In genomic region chr6:31125162-31125561, GRCh38 we compare ENCODE assay signal across 16 cellular contexts. TPM values are rescaled to one million over a fixed set of nuclear protein-coding genes. Genes with fewer than 3 reads are reported as not detected.
A peak's percentile ranks its signal among the peaks of the same experiment; 100 is the strongest.
DNase-seq lines count a peak whose midpoint lies in the region; ATAC-seq, FAIRE-seq and TF ChIP-seq lines count a peak whose summit lies in the region.
"Had no signal": no experiment of that assay in that cellular context is flagged by ENCODE, and none has a peak within 500 bp of the region (broad histone marks: within the 10 kb centered on the region; RNA-seq: fewer than 3 reads in every experiment).

No MANE protein-coding gene starts in this region.

- peaks cover 41% of the 10 kb centered on the region for H3K4me1 Mint-ChIP-seq in astrocyte (ENCODE audit: low read depth, unreplicated experiment)

- no peaks in the 10 kb centered on the region for H3K9me3 Mint-ChIP-seq in astrocyte (ENCODE audit: unreplicated experiment)
- H3K9me3 Mint-ChIP-seq: memory B cell had no signal

- H3K9me3 ChIP-seq in astrocyte (ENCODE audit: insufficient read depth, low read depth, low read length) (no peaks in the 10 kb centered on the region), left ventricle myocardium inferior (replicated peaks) (no peaks in the 10 kb centered on the region), sigmoid colon (no peaks in the 10 kb centered on the region)
- H3K9me3 ChIP-seq: body of pancreas had no signal

- H3K9ac ChIP-seq in astrocyte (ENCODE audit: low read length): no peak overlapping the region

- H3K4me1 ChIP-seq in astrocyte (ENCODE audit: insufficient read depth, low read length) (peaks cover 14% of the 10 kb centered on the region), left ventricle myocardium inferior (peaks cover 46% of the 10 kb centered on the region), sigmoid colon (peaks cover 0 to 29% (median 22%) of the 10 kb centered on the region in 4 donors)

- 58 to 62% methylated on average over 8 of the region's 8 CpGs for WGBS in sigmoid colon, 2 donors

- no peak for TF ChIP-seq EP300 in sigmoid colon (IDR thresholded peaks at IDR 0.05)

- TF ChIP-seq POLR2A in sigmoid colon (IDR thresholded peaks at IDR 0.05): no peak

- H3K79me2 ChIP-seq in astrocyte (ENCODE audit: insufficient read depth, low read length): no peaks in the 10 kb centered on the region

- H3K27ac Mint-ChIP-seq in astrocyte (ENCODE audit: unreplicated experiment): peak overlapping the region; percentile 66
- H3K27ac Mint-ChIP-seq: memory B cell had no signal

- H3K27ac ChIP-seq in astrocyte (ENCODE audit: low read depth, low read length): no peak overlapping the region
- H3K27ac ChIP-seq in left ventricle myocardium inferior (replicated peaks): peak overlapping the region; percentile 72
- no peak overlapping the region for H3K27ac ChIP-seq in sigmoid colon

- ATAC-seq in HG02938 (IDR thresholded peaks at IDR 0.05; ENCODE audit: unreplicated experiment) (no peak), GM18870 (IDR thresholded peaks at IDR 0.05; ENCODE audit: unreplicated experiment) (no peak)
- ATAC-seq: activated CD4-positive, CD25-positive, alpha-beta regulatory T cell treated with anti-CD3 and anti-CD28 coated beads, Interleukin-2, amount 50 U/mL, for 24 hours; body of pancreas had no signal

- intact Hi-C loops in left ventricle myocardium inferior (cut with micrococcal nuclease) (no loop called here), sigmoid colon (cut with DNase I) (no loop called here)

- H3K4me3 ChIP-seq in astrocyte (ENCODE audit: insufficient read depth, low read depth, low read length) (no peak overlapping the region), left ventricle myocardium inferior (no peak overlapping the region), sigmoid colon (no peak overlapping the region)
- H3K4me3 ChIP-seq: body of pancreas had no signal

- no peak for TF ChIP-seq CTCF in astrocyte (IDR thresholded peaks at IDR 0.05; ENCODE audit: insufficient read depth, low read depth, low read length)
- TF ChIP-seq CTCF in left ventricle myocardium inferior (IDR thresholded peaks at IDR 0.05; ENCODE audit: borderline replicate concordance): no peak
- no peak for TF ChIP-seq CTCF in sigmoid colon (IDR thresholded peaks at IDR 0.05)

- FAIRE-seq in astrocyte (lab: Jason Lieb, UNC): no peak

- no peaks in the 10 kb centered on the region for H4K20me1 ChIP-seq in astrocyte (ENCODE audit: insufficient read depth, low read length)

- H3K36me3 ChIP-seq in astrocyte (ENCODE audit: insufficient read depth, low read length) (no peaks in the 10 kb centered on the region), left ventricle myocardium inferior (no peaks in the 10 kb centered on the region), sigmoid colon (no peaks in the 10 kb centered on the region)

- no peaks in the 10 kb centered on the region for H3K27me3 ChIP-seq in astrocyte (ENCODE audit: insufficient read depth, low read length)
- no peaks in the 10 kb centered on the region for H3K27me3 ChIP-seq in left ventricle myocardium inferior (ENCODE audit: low read depth)
- H3K27me3 ChIP-seq in sigmoid colon: no peaks in the 10 kb centered on the region
- H3K27me3 ChIP-seq: body of pancreas had no signal

- H3K36me3 Mint-ChIP-seq in astrocyte (ENCODE audit: low read depth, unreplicated experiment): peaks cover 13% of the 10 kb centered on the region
- H3K36me3 Mint-ChIP-seq: memory B cell had no signal

- DNase-seq in HT1080 (ENCODE audit: low read depth) (peak; percentile 49), astrocyte (ENCODE audit: low read depth) (peak; percentile 74), left ventricle myocardium inferior (peak; percentile 44), sigmoid colon (peak; percentile 82)
- no peak for DNase-seq in activated CD8-positive, alpha-beta memory T cell treated with anti-CD3 and anti-CD28 coated beads, Interleukin-2, amount 50 U/mL, for 4 hours
- no peak for DNase-seq in central memory CD4-positive, alpha-beta T cell
- DNase-seq: activated T-cell treated with anti-CD3 and anti-CD28 coated beads, Interleukin-2, amount 50 U/mL, for 48 hours; DMS 273 treated with DMSO at 0.1 percent for 48 hours; NCI-H2107; SHP77 had no signal

- H2AFZ ChIP-seq in astrocyte (ENCODE audit: low read depth, low read length): peak overlapping the region; percentile 38

- no peak overlapping the region for H3K4me3 Mint-ChIP-seq in astrocyte (ENCODE audit: unreplicated experiment)
- H3K4me3 Mint-ChIP-seq: memory B cell had no signal

- no peaks in the 10 kb centered on the region for H3K27me3 Mint-ChIP-seq in astrocyte (ENCODE audit: low read depth, unreplicated experiment)

- peak overlapping the region; percentile 61 for H3K4me2 ChIP-seq in astrocyte (ENCODE audit: low read length)

RNA-seq across cellular contexts. Expression of gene CDSN, which starts 4.9 kb away (rescaled TPM):
- not detected in 2 replicates for total RNA-seq in HT1080 (2014; rRNA removed; shearing (Covaris generic))
- 0.05 TPM in 1 of 2 replicates, not detected in the other for polyA plus RNA-seq in HT1080 (2015; cell fraction: cytosol; rRNA removed)
- not detected in 2 replicates for polyA plus RNA-seq in HT1080 (2015; cell fraction: nucleus; rRNA removed)
- 0.22 and 0.27 TPM in 2 replicates for total RNA-seq in astrocyte
- not detected for total RNA-seq in left ventricle myocardium inferior
- total RNA-seq in sigmoid colon: not detected
- not detected for polyA plus RNA-seq in sigmoid colon
- total RNA-seq: body of pancreas, skeletal muscle tissue had no signal

RNA-seq across cellular contexts. Expression of gene PSORS1C1, which starts 10.6 kb away (rescaled TPM):
- total RNA-seq in HT1080 (2014; rRNA removed; shearing (Covaris generic)): 0.64 and 0.80 TPM in 2 replicates
- polyA plus RNA-seq in HT1080 (2015; cell fraction: cytosol; rRNA removed): 1.5 and 1.9 TPM in 2 replicates
- 5.0 and 6.2 TPM in 2 replicates for polyA plus RNA-seq in HT1080 (2015; cell fraction: nucleus; rRNA removed)
- total RNA-seq in astrocyte (8.8 and 9.2 TPM in 2 replicates), left ventricle myocardium inferior (4.7 TPM), sigmoid colon (1 to 10 TPM in 1 of 4 donors, under 1 TPM in 3; 0.49 to 2.7 (median 0.63) TPM)
- 10 to 100 TPM in 1 of 3 donors, 1 to 10 TPM in 2; 4.2 to 33.3 (median 5.4) TPM for polyA plus RNA-seq in sigmoid colon

RNA-seq across cellular contexts. Expression of gene C6orf15, which starts 12.8 kb away (rescaled TPM):
- not detected in 2 replicates for total RNA-seq in HT1080 (2014; rRNA removed; shearing (Covaris generic))
- not detected in 2 replicates for polyA plus RNA-seq in HT1080 (2015; cell fraction: cytosol; rRNA removed)
- not detected in 2 replicates for polyA plus RNA-seq in HT1080 (2015; cell fraction: nucleus; rRNA removed)
- total RNA-seq in astrocyte (4.6 and 6.4 TPM in 2 replicates), left ventricle myocardium inferior (not detected), sigmoid colon (not detected)
- polyA plus RNA-seq in sigmoid colon: not detected
- total RNA-seq: body of pancreas, skeletal muscle tissue had no signal

RNA-seq across cellular contexts. Expression of gene PSORS1C2, which starts 13.7 kb away (rescaled TPM):
- not detected in 2 replicates for total RNA-seq in HT1080 (2014; rRNA removed; shearing (Covaris generic))
- 0.31 TPM in 1 of 2 replicates, not detected in the other for polyA plus RNA-seq in HT1080 (2015; cell fraction: cytosol; rRNA removed)
- polyA plus RNA-seq in HT1080 (2015; cell fraction: nucleus; rRNA removed): 0.31 TPM in 1 of 2 replicates, not detected in the other
- total RNA-seq in astrocyte (not detected in 2 replicates), left ventricle myocardium inferior (not detected), sigmoid colon (not detected)
- not detected for polyA plus RNA-seq in sigmoid colon
- total RNA-seq: body of pancreas, skeletal muscle tissue had no signal

RNA-seq across cellular contexts. Expression of gene CCHCR1, which starts 32.4 kb away (rescaled TPM):
- 22.1 and 29.2 TPM in 2 replicates for total RNA-seq in HT1080 (2014; rRNA removed; shearing (Covaris generic))
- 16.1 and 17.3 TPM in 2 replicates for polyA plus RNA-seq in HT1080 (2015; cell fraction: cytosol; rRNA removed)
- polyA plus RNA-seq in HT1080 (2015; cell fraction: nucleus; rRNA removed): 39.0 and 49.9 TPM in 2 replicates
- total RNA-seq in astrocyte (10.2 and 11.5 TPM in 2 replicates), left ventricle myocardium inferior (13.3 TPM), sigmoid colon (10 to 100 TPM in 3 of 4 donors, 1 to 10 TPM in 1; 8.7 to 20.2 (median 12.7) TPM)
- polyA plus RNA-seq in sigmoid colon: 10 to 100 TPM; 11.4 to 39.3 (median 14.8) TPM

Comparison
In these comparisons a context has a peak if more than half of its experiments do, and no peak if none do; other contexts are left out.
1. DNase-seq: peak in HT1080 (single experiment), astrocyte (single experiment), left ventricle myocardium inferior (single experiment) and sigmoid colon (single experiment); none in activated CD8-positive, alpha-beta memory T cell treated with anti-CD3 and anti-CD28 coated beads, Interleukin-2, amount 50 U/mL, for 4 hours (single experiment) and central memory CD4-positive, alpha-beta T cell (single experiment).